Comparison of ENCODE assay signal across 9 cellular contexts in the genomic region with DNA sequence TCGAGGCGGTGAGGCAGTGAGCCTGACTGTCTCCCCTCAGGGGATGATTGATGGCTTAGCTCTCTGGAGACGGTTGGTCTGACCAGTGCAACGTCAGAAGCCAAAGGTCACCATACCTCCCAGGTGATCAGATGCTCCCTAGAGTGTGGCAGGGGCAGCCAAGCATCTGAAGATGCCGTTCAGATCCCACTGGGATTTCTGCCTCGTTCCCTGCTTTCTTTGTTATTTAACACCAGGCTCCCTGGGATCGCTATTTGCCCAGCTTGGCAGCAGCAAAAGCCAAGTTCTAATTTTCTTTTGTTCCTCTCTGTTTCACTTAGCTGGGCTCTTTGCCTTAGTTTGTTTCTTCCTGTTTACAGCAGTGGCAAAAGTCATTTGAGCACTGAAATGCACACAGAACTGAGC. TPM values are rescaled to one million over a fixed set of nuclear protein-coding genes. Genes with fewer than 3 reads are reported as not detected.
DNase-seq lines count a peak whose midpoint lies in the region; TF ChIP-seq lines count a peak whose summit lies in the region.
"Had no signal": no experiment of that assay in that cellular context is flagged by ENCODE, and none has a peak within 500 bp of the region (broad histone marks: within the 10 kb centered on the region; RNA-seq: fewer than 3 reads in every experiment).

No MANE protein-coding gene starts in this region.

- no peak overlapping the region for H3K4me3 ChIP-seq in fibroblast of the aortic adventitia (ENCODE audit: low read depth, low read length)

- H3K4me1 Mint-ChIP-seq in progenitor cell of endocrine pancreas (ENCODE audit: low read depth), result peaks cover 23% of the 10 kb centered on the region

- H3K27me3 Mint-ChIP-seq in progenitor cell of endocrine pancreas, result no peaks in the 10 kb centered on the region

- peak overlapping the region; percentile 62 for H3K27ac Mint-ChIP-seq in progenitor cell of endocrine pancreas

- in situ Hi-C loops in G401 (cut with HindIII; ENCODE audit: low sequenced_read_pairs), result no loop called here

- TF ChIP-seq CTCF in fibroblast of the aortic adventitia (IDR thresholded peaks at IDR 0.05; ENCODE audit: insufficient read depth, low read length), result no peak
- TF ChIP-seq CTCF in progenitor cell of endocrine pancreas (IDR thresholded peaks at IDR 0.05; ENCODE audit: unreplicated experiment), result no peak

- H3K9me3 Mint-ChIP-seq in progenitor cell of endocrine pancreas (ENCODE audit: low read depth), result no peaks in the 10 kb centered on the region

- no peak overlapping the region for H3K4me3 Mint-ChIP-seq in progenitor cell of endocrine pancreas (ENCODE audit: low read depth)

- intact Hi-C loops in cardiac septum (cut with DNase I), result no loop called here

- DNase-seq in G401 (ENCODE audit: low spot score) (peak; percentile 12), NCI-H526 treated with DMSO at 0.1 percent for 48 hours (lab: John Stamatoyannopoulos, UW) (peak; percentile 0), fibroblast of the aortic adventitia (ENCODE audit: low read depth) (peak; percentile 23), progenitor cell of endocrine pancreas (ENCODE audit: low spot score, unreplicated experiment) (no peak), cerebellum (ENCODE audit: low spot score) (no peak), cardiac septum (ENCODE audit: low spot score) (no peak), GOT3 (lab: John Stamatoyannopoulos, UW) (no peak), NCI-H1436 treated with DMSO at 0.1 percent for 48 hours (lab: John Stamatoyannopoulos, UW) (no peak)
- DNase-seq: NCI-H524 treated with DMSO at 0.1 percent for 48 hours had no signal

- H3K36me3 Mint-ChIP-seq in progenitor cell of endocrine pancreas (ENCODE audit: insufficient read depth), result peaks cover 28% of the 10 kb centered on the region

RNA-seq across cellular contexts. Expression of gene SVIL, which starts 53.5 kb away (rescaled TPM):
- 10.4 and 36.3 TPM in 2 replicates for total RNA-seq in G401 (2014; rRNA removed; shearing (Covaris generic))
- 97.7 and 309 TPM in 2 replicates for total RNA-seq in fibroblast of the aortic adventitia (ENCODE audit: low replicate concordance)
- total RNA-seq in progenitor cell of endocrine pancreas, result 88.2 and 98.8 TPM in 2 replicates
- total RNA-seq in cerebellum, result 46.3 TPM
- total RNA-seq in cardiac septum, result 518 TPM

Comparison
In these comparisons a context has a peak if more than half of its experiments do, and no peak if none do; other contexts are left out.
1. DNase-seq: peak in G401 (single experiment), NCI-H526 treated with DMSO at 0.1 percent for 48 hours (single experiment) and fibroblast of the aortic adventitia (single experiment); none in progenitor cell of endocrine pancreas (single experiment), cerebellum (single experiment), cardiac septum (single experiment), GOT3 (single experiment) and NCI-H1436 treated with DMSO at 0.1 percent for 48 hours (single experiment).